In the genomic region with DNA sequence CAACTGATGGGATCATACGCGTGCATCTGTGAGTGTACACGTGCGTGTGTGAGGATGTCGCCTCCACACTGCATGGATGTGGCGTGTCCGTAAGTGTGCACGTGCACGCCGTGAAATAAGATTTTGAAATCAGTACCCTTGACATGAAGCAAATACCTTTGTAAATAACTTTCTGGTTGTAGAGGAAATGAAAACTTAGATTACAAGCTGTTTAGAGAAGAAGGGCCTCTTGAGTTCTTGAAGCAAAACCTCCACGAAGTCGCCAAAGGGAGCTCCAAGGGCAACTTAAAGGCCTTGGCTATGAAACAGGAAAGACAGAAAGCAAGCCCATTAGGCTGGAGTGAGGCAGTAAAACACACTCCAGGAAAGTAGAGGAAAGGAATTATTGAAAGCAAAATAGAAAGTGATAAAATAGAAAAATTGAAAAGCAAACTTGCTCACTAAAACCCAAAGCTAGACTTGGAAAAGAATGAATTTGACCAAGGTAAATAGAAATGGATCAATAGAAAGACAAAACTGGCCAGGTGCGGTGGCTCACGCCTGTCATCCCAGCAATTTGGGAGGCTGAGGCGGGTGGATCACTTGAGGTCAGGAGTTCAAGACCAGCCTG, we compare ENCODE assay signal across 19 cellular contexts. TPM values are rescaled to one million over a fixed set of nuclear protein-coding genes. Genes with fewer than 3 reads are reported as not detected.
DNase-seq lines count a peak whose midpoint lies in the region; FAIRE-seq and TF ChIP-seq lines count a peak whose summit lies in the region.
"Had no signal": no experiment of that assay in that cellular context is flagged by ENCODE, and none has a peak within 500 bp of the region (broad histone marks: within the 10 kb centered on the region; RNA-seq: fewer than 3 reads in every experiment).

No MANE protein-coding gene starts in this region.

- peak overlapping the region; percentile 66 for H3K4ac ChIP-seq in neuronal stem cell (ENCODE audit: low read length)

- intact Hi-C loops in esophagus muscularis mucosa (cut with DNase I) (loop anchor here (5.0 to 10.0 kb wide), 3 partner anchors 42 to 74 kb away; no protein-coding TSS in a partner anchor), breast epithelium (cut with DNase I; ENCODE audit: low total_unique reads) (no loop called here)

- no peak overlapping the region for H3K18ac ChIP-seq in neuronal stem cell (ENCODE audit: low read length)

- TF ChIP-seq EP300 in esophagus muscularis mucosa (IDR thresholded peaks at IDR 0.05): no peak

- peak overlapping the region; percentile 75 for H2AK5ac ChIP-seq in neuronal stem cell (ENCODE audit: low read depth, low read length)

- no peaks in the 10 kb centered on the region for H3K79me2 ChIP-seq in GM23248 (ENCODE audit: insufficient read depth)

- H2AFZ ChIP-seq in GM23248 (no peak overlapping the region), neuronal stem cell (ENCODE audit: low read length) (no peak overlapping the region)

- no peaks in the 10 kb centered on the region for H3K9me3 ChIP-seq in GM23248 (ENCODE audit: low read depth)
- H3K9me3 ChIP-seq in esophagus muscularis mucosa: no peaks in the 10 kb centered on the region
- H3K9me3 ChIP-seq in neuronal stem cell (replicated peaks in 1 of 2; ENCODE audit: control insufficient read depth in 2 of 2, insufficient read depth in 1 of 2, low read depth in 1 of 2, low read length in 2 of 2): peaks cover 7 to 12% of the 10 kb centered on the region in 2 donors
- no peaks in the 10 kb centered on the region for H3K9me3 ChIP-seq in breast epithelium
- H3K9me3 ChIP-seq: Caco-2, HAP-1, SJSA1 had no signal

- in situ Hi-C loops in GM23248 (cut with MboI) (no loop called here), G401 (cut with HindIII; ENCODE audit: low sequenced_read_pairs) (no loop called here)

- H3K4me1 ChIP-seq in GM23248 (ENCODE audit: insufficient read depth) (peaks cover 5% of the 10 kb centered on the region; the same call in 1 of the 2 replicates), esophagus muscularis mucosa (peaks cover 17 to 32% (median 28%) of the 10 kb centered on the region in 4 donors), neuronal stem cell (ENCODE audit: control insufficient read depth in 2 of 2, insufficient read depth in 1 of 2, low read depth in 1 of 2, low read length in 2 of 2) (peaks cover 6 to 8% of the 10 kb centered on the region in 2 donors), breast epithelium (peaks cover 4 to 15% of the 10 kb centered on the region in 2 donors)

- TF ChIP-seq POLR2A in esophagus muscularis mucosa (IDR thresholded peaks at IDR 0.05; ENCODE audit: low read depth) (no peak), breast epithelium (IDR thresholded peaks at IDR 0.05) (no peak)

- H4K91ac ChIP-seq in neuronal stem cell (ENCODE audit: low read depth, low read length, poor library complexity): peak overlapping the region; percentile 53

- no peak overlapping the region for H2BK12ac ChIP-seq in neuronal stem cell (ENCODE audit: low read length)

- DNase-seq in GM23248 (peak; percentile 17), HTR-8/SVneo (ENCODE audit: insufficient read length, low spot score) (no peak), esophagus muscularis mucosa (ENCODE audit: extremely low spot score) (peak; percentile 91), neuronal stem cell (ENCODE audit: low spot score) (no peak), putamen (ENCODE audit: low spot score) (no peak), G401 (ENCODE audit: low spot score) (no peak), breast epithelium (ENCODE audit: low spot score in 2 of 2) (no peak)
- DNase-seq: ACHN, AML-193, Caco-2, DMS153, NCI-H1417 treated with DMSO at 0.1 percent for 48 hours, NCI-H1930, NCI-H2171 treated with DMSO at 0.1 percent for 48 hours, NCI-H446 treated with DMSO at 0.1 percent for 48 hours, PC-3 had no signal

- 62 to 67% methylated on average over 15 of the region's 15 CpGs for WGBS in GM23248 (ENCODE audit: low coverage in 1 of 2, low lambda C conversion rate in 2 of 2, missing lambda C conversion rate in 2 of 2), 2 experiments
- WGBS in esophagus muscularis mucosa: 79% methylated on average over 15 of the region's 15 CpGs
- no CpG with 5 or more reads among the region's 15 CpGs for WGBS in neuronal stem cell (ENCODE audit: extremely low coverage in 2 of 2, insufficient read length in 2 of 2, insufficient replicate concordance in 1 of 2), 2 donors

- H4K20me1 ChIP-seq in GM23248 (ENCODE audit: insufficient read depth): no peaks in the 10 kb centered on the region

- H2BK120ac ChIP-seq in neuronal stem cell (ENCODE audit: low read depth, low read length): no peak overlapping the region

- no peak overlapping the region for H2BK15ac ChIP-seq in neuronal stem cell (ENCODE audit: low read length)

- H3K9ac ChIP-seq in GM23248 (no peak overlapping the region), neuronal stem cell (ENCODE audit: low read depth, low read length, poor library complexity) (no peak overlapping the region)

- H3K27me3 ChIP-seq in GM23248 (replicated peaks; ENCODE audit: insufficient read depth) (no peaks in the 10 kb centered on the region), esophagus muscularis mucosa (no peaks in the 10 kb centered on the region), neuronal stem cell (ENCODE audit: control insufficient read depth in 3 of 3, insufficient read depth in 3 of 3, low read depth in 1 of 3, low read length in 3 of 3) (peaks cover 0 to 20% (median 13%) of the 10 kb centered on the region in 3 experiments), breast epithelium (no peaks in the 10 kb centered on the region)
- H3K27me3 ChIP-seq: SJSA1 had no signal

- H3K23ac ChIP-seq in neuronal stem cell (ENCODE audit: low read depth, low read length, poor library complexity): peak overlapping the region; percentile 65

- FAIRE-seq in HTR-8/SVneo (lab: Jason Lieb, UNC): peak; percentile 26
- FAIRE-seq: K562 had no signal

- H3K4me2 ChIP-seq in GM23248 (ENCODE audit: unreplicated experiment) (no peak overlapping the region), neuronal stem cell (ENCODE audit: insufficient read depth, low read length, poor library complexity, severe bottlenecking) (no peak overlapping the region)

- H3K4me3 ChIP-seq in GM23248 (no peak overlapping the region), esophagus muscularis mucosa (no peak overlapping the region), neuronal stem cell (ENCODE audit: low read length in 2 of 2) (no peak overlapping the region), breast epithelium (no peak overlapping the region)
- H3K4me3 ChIP-seq: HAP-1, K562, SJSA1 had no signal

- no peaks in the 10 kb centered on the region for H3K36me3 ChIP-seq in GM23248 (ENCODE audit: low read depth)
- H3K36me3 ChIP-seq in esophagus muscularis mucosa: no peaks in the 10 kb centered on the region
- H3K36me3 ChIP-seq in neuronal stem cell (replicated peaks in 1 of 2; ENCODE audit: control insufficient read depth in 2 of 2, insufficient read depth in 2 of 2, low read length in 2 of 2): peaks cover 0 to 1% of the 10 kb centered on the region in 2 donors
- no peaks in the 10 kb centered on the region for H3K36me3 ChIP-seq in breast epithelium
- H3K36me3 ChIP-seq: HAP-1, SJSA1 had no signal

- H3K27ac ChIP-seq in GM23248 (no peak overlapping the region), esophagus muscularis mucosa (replicated peaks in 1 of 4) (no peak overlapping the region), neuronal stem cell (replicated peaks; ENCODE audit: low read length) (no peak overlapping the region), breast epithelium (peak overlapping the region in 1 of 2 donors; percentile 63)
- H3K27ac ChIP-seq: SJSA1 had no signal

- H3K14ac ChIP-seq in neuronal stem cell (ENCODE audit: low read length): no peak overlapping the region

- peaks cover 11% of the 10 kb centered on the region; the same call in 1 of the 2 replicates for H3F3A ChIP-seq in GM23248 (ENCODE audit: insufficient read depth)

- H2BK5ac ChIP-seq in neuronal stem cell (ENCODE audit: low read length): no peak overlapping the region

- no peak for TF ChIP-seq CTCF in esophagus muscularis mucosa (IDR thresholded peaks at IDR 0.05)
- TF ChIP-seq CTCF in breast epithelium (IDR thresholded peaks at IDR 0.05): no peak

- H3K79me1 ChIP-seq in neuronal stem cell (ENCODE audit: low read depth, low read length): no peaks in the 10 kb centered on the region

- no peak overlapping the region for H4K8ac ChIP-seq in neuronal stem cell (ENCODE audit: low read depth, low read length)

- no peaks in the 10 kb centered on the region for H3K9me2 ChIP-seq in GM23248 (ENCODE audit: insufficient read depth)

RNA-seq across cellular contexts. Expression of a gene that starts 29.7 kb away (rescaled TPM):
- 27.3 and 41.7 TPM in 2 replicates for total RNA-seq in GM23248 (2014; rRNA removed; shearing (Covaris generic))
- 53.6 and 57.7 TPM in 2 replicates for polyA plus RNA-seq in GM23248 (2016; fragmentation: Nextera tagmentation; extraction: Ambion mirVana)
- total RNA-seq in esophagus muscularis mucosa (10 to 100 TPM; 33.2 to 71.6 (median 58.6) TPM), breast epithelium (10 to 100 TPM; 32.8 to 47.2 (median 41.0) TPM)
- 16.5 TPM for polyA plus RNA-seq in neuronal stem cell (2013, experiment 1 of 2)
- 15.3 TPM for polyA plus RNA-seq in neuronal stem cell (2013, experiment 2 of 2)
- total RNA-seq in G401 (2014; rRNA removed; shearing (Covaris generic)): 30.0 and 36.4 TPM in 2 replicates

RNA-seq across cellular contexts. Expression of a gene that starts 50.6 kb away (rescaled TPM):
- total RNA-seq in GM23248 (2014; rRNA removed; shearing (Covaris generic)): 0.11 and 0.13 TPM in 2 replicates
- not detected in 2 replicates for polyA plus RNA-seq in GM23248 (2016; fragmentation: Nextera tagmentation; extraction: Ambion mirVana)
- 1 to 10 TPM; 1.0 to 3.3 (median 2.8) TPM for total RNA-seq in esophagus muscularis mucosa
- 24.4 TPM for polyA plus RNA-seq in neuronal stem cell (2013, experiment 1 of 2)
- polyA plus RNA-seq in neuronal stem cell (2013, experiment 2 of 2): 23.0 TPM
- total RNA-seq in G401 (2014; rRNA removed; shearing (Covaris generic)): 5.2 and 9.2 TPM in 2 replicates
- total RNA-seq in breast epithelium: under 1 TPM; 0.15 to 0.80 (median 0.66) TPM

Comparison
In these comparisons a context has a peak if more than half of its experiments do, and no peak if none do; other contexts are left out.
1. DNase-seq: peak in GM23248 (single experiment) and esophagus muscularis mucosa (single experiment); none in HTR-8/SVneo (single experiment), neuronal stem cell (single experiment), putamen (single experiment), G401 (single experiment) and breast epithelium (0 of 2).